35 cellular contexts compared by ENCODE assay signal in the genomic region with DNA sequence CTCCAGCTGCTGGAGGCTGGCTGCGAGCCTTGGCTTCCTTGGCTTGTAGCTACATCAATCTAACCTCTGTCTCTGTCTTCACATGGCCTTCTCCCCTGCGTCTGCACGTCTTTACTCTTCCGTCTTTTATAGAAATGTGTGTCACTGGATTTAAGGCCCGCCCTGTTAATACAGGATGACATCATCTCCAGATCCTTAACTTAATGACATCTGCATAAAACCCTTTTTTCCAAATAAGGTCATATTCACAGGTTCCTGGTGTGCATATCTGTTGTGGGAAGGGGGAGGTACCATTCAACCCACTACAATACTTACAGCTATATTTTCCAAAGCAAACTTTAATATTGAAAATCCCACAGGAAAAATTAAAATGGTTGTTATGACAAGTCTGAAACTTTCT.
"Had no signal": no experiment of that assay in that cellular context is flagged by ENCODE, and none has a peak within 500 bp of the region (broad histone marks: within the 10 kb centered on the region; RNA-seq: fewer than 3 reads in every experiment).

No MANE protein-coding gene starts in this region.

- H3K36me3 Mint-ChIP-seq: activated CD4-positive, alpha-beta memory T cell treated with anti-CD3 and anti-CD28 coated beads for 36 hours; activated CD8-positive, alpha-beta memory T cell treated with anti-CD3 and anti-CD28 coated beads, Interleukin-2, amount 10 ng/mL, durations not matched to agents 7 days and 5 days; activated naive CD8-positive, alpha-beta T cell had no signal

- H3K27ac Mint-ChIP-seq: activated B cell treated with CpG ODN at 0.5 μM for 24 hours; activated CD4-positive, alpha-beta memory T cell treated with anti-CD3 and anti-CD28 coated beads for 36 hours; activated CD8-positive, alpha-beta memory T cell treated with anti-CD3 and anti-CD28 coated beads, Interleukin-2, amount 10 ng/mL, durations not matched to agents 7 days and 5 days; activated CD8-positive, alpha-beta T cell treated with anti-CD3 and anti-CD28 coated beads, Interleukin-2, amount 10 ng/mL, durations not matched to agents 7 days and 5 days; activated naive CD8-positive, alpha-beta T cell; activated T-cell treated with anti-CD3 and anti-CD28 coated beads, Interleukin-2, amount 50 U/mL, for 24 hours; activated T-helper 17 cell treated with anti-CD3 and anti-CD28 coated beads, Interleukin-2, amount 50 U/mL, for 72 hours; dendritic cell treated with granulocyte-macrophage colony-stimulating factor and Interleukin-4, amounts not matched to agents 40 ng/mL and 50 ng/mL, for 4 days; endodermal cell; T-helper 17 cell; T-helper 2 cell treated with Interferon-gamma antibody and Interleukin-4, amounts not matched to agents 5 μg/mL and 100 μg/mL, for 36 hours had no signal

- H3K27ac ChIP-seq: brain microvascular endothelial cell, coronary artery, dorsolateral prefrontal cortex, foreskin keratinocyte, gastrocnemius medialis, heart left ventricle, WERI-Rb-1 had no signal

- H3K36me3 ChIP-seq: brain microvascular endothelial cell, gastrocnemius medialis, heart left ventricle, WERI-Rb-1 had no signal

- H3K9me3 Mint-ChIP-seq: activated B cell treated with CpG ODN at 0.5 μM for 24 hours; activated CD4-positive, alpha-beta memory T cell treated with anti-CD3 and anti-CD28 coated beads for 36 hours; activated T-cell treated with anti-CD3 and anti-CD28 coated beads, Interleukin-2, amount 50 U/mL, for 24 hours; dendritic cell treated with granulocyte-macrophage colony-stimulating factor and Interleukin-4, amounts not matched to agents 40 ng/mL and 50 ng/mL, for 4 days; endodermal cell; T-helper 2 cell treated with Interferon-gamma antibody and Interleukin-4, amounts not matched to agents 5 μg/mL and 100 μg/mL, for 36 hours had no signal

- FAIRE-seq: astrocyte, bronchial epithelial cell had no signal

- H3K4me1 Mint-ChIP-seq: activated B cell treated with CpG ODN at 0.5 μM for 24 hours; activated CD8-positive, alpha-beta memory T cell treated with anti-CD3 and anti-CD28 coated beads, Interleukin-2, amount 10 ng/mL, durations not matched to agents 7 days and 5 days; activated T-helper 17 cell treated with anti-CD3 and anti-CD28 coated beads, Interleukin-2, amount 50 U/mL, for 72 hours; central memory CD8-positive, alpha-beta T cell; T-helper 17 cell had no signal

- H3K9me3 ChIP-seq: gastrocnemius medialis, heart left ventricle had no signal

- DNase-seq: activated B cell treated with CpG ODN at 0.5 μM for 24 hours; activated CD4-positive, alpha-beta memory T cell treated with anti-CD3 and anti-CD28 coated beads for 36 hours; activated CD4-positive, alpha-beta T cell treated with anti-CD3 and anti-CD28 coated beads for 48 hours; activated CD8-positive, alpha-beta memory T cell treated with anti-CD3 and anti-CD28 coated beads, Interleukin-2, amount 10 ng/mL, durations not matched to agents 7 days and 5 days; activated CD8-positive, alpha-beta memory T cell treated with anti-CD3 and anti-CD28 coated beads, Interleukin-2, amount 50 U/mL, for 4 hours; activated CD8-positive, alpha-beta T cell treated with anti-CD3 and anti-CD28 coated beads, Interleukin-2, amount 10 ng/mL, durations not matched to agents 7 days and 5 days; activated effector memory CD4-positive, alpha-beta T cell treated with Interleukin-2 at 50 U/mL for 16 hours; activated gamma-delta T cell treated with Interleukin-2 at 50 U/mL for 16 hours; activated naive CD4-positive, alpha-beta T cell treated with anti-CD3 and anti-CD28 coated beads, Interleukin-2, amount 50 U/mL, for 16 hours; activated naive CD4-positive, alpha-beta T cell treated with Interleukin-2 at 50 U/mL for 16 hours; activated T-cell treated with anti-CD3 and anti-CD28 coated beads, Interleukin-2, amount 50 U/mL, for 24 hours; amniotic stem cell; anterior cingulate cortex; brain microvascular endothelial cell; dorsolateral prefrontal cortex; effector memory CD4-positive, alpha-beta T cell; endodermal cell; foreskin keratinocyte; gastrocnemius medialis; glutamatergic neuron; heart left ventricle; T-helper 1 cell; T-helper 17 cell; T1000; WERI-Rb-1 had no signal

- H3K27me3 ChIP-seq: gastrocnemius medialis had no signal

- H3K27me3 Mint-ChIP-seq: dendritic cell treated with granulocyte-macrophage colony-stimulating factor and Interleukin-4, amounts not matched to agents 40 ng/mL and 50 ng/mL, for 4 days had no signal

- H3K4me3 Mint-ChIP-seq: activated B cell treated with CpG ODN at 0.5 μM for 24 hours; activated CD4-positive, alpha-beta memory T cell treated with anti-CD3 and anti-CD28 coated beads for 36 hours; activated CD8-positive, alpha-beta memory T cell treated with anti-CD3 and anti-CD28 coated beads, Interleukin-2, amount 10 ng/mL, durations not matched to agents 7 days and 5 days; activated CD8-positive, alpha-beta T cell treated with anti-CD3 and anti-CD28 coated beads, Interleukin-2, amount 10 ng/mL, durations not matched to agents 7 days and 5 days; activated naive CD8-positive, alpha-beta T cell; activated T-cell treated with anti-CD3 and anti-CD28 coated beads, Interleukin-2, amount 50 U/mL, for 24 hours; activated T-helper 17 cell treated with anti-CD3 and anti-CD28 coated beads, Interleukin-2, amount 50 U/mL, for 72 hours; central memory CD8-positive, alpha-beta T cell; dendritic cell treated with granulocyte-macrophage colony-stimulating factor and Interleukin-4, amounts not matched to agents 40 ng/mL and 50 ng/mL, for 4 days; endodermal cell; T-helper 17 cell; T-helper 2 cell treated with Interferon-gamma antibody and Interleukin-4, amounts not matched to agents 5 μg/mL and 100 μg/mL, for 36 hours had no signal

- H3K4me3 ChIP-seq: coronary artery, dorsolateral prefrontal cortex, gastrocnemius medialis, heart left ventricle had no signal

- H3K4me1 ChIP-seq: foreskin keratinocyte, gastrocnemius medialis, heart left ventricle had no signal

- ATAC-seq: activated CD4-positive, CD25-positive, alpha-beta regulatory T cell treated with anti-CD3 and anti-CD28 coated beads, Interleukin-2, amount 50 U/mL, for 24 hours; activated CD8-positive, alpha-beta memory T cell treated with anti-CD3 and anti-CD28 coated beads, Interleukin-2, amount 10 ng/mL, durations not matched to agents 7 days and 5 days; activated CD8-positive, alpha-beta T cell treated with anti-CD3 and anti-CD28 coated beads, Interleukin-2, amount 10 ng/mL, durations not matched to agents 7 days and 5 days; activated T-helper 17 cell treated with anti-CD3 and anti-CD28 coated beads, Interleukin-2, amount 50 U/mL, for 72 hours; esophagus mucosa; foreskin keratinocyte; gastrocnemius medialis; heart left ventricle; T-helper 17 cell had no signal
